ENCODE assay signal across 1 cellular context in the genomic region with DNA sequence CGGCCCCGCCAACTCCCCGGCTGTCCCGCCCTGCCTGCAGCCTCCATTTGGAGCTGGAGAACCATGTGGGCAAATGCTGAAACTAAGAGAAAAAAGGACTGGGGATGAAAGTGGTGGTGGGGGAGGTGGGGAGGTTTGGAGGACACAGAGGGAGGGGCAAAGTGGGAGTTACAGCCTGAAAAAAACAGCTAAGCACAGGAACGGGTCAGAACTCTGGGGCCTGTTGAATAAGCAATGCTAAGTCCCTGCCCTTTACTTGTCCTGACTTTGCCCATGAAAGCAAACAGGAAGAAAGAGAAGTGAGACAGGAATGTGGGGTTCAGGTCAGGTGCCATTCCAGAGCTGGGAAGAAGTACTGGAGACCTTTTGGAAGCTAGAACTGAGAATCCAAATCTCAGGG.
TF ChIP-seq lines count a peak whose summit lies in the region.

No MANE protein-coding gene starts in this region.

TF ChIP-seq in H1, 55 proteins besides CTCF, POLR2A, EP300 and RAD21 (continued from another document):
- 0 out of 2 replicates have a peak, but pooled peaks have one; percentile 9 for TF ChIP-seq SP1 (IDR thresholded peaks at IDR 0.05; ENCODE audit: low read depth, low read length)
- no peak for TF ChIP-seq JUN (IDR thresholded peaks at IDR 0.05; ENCODE audit: low read depth, low read length)
- no peak for TF ChIP-seq NRF1 (IDR thresholded peaks at IDR 0.05; ENCODE audit: low read depth, low read length)
- TF ChIP-seq TCF12 (IDR thresholded peaks at IDR 0.05; ENCODE audit: low read depth, low read length), result peak; percentile 58; the same call in 1 of the 2 replicates
- no peak for TF ChIP-seq RFX5 (IDR thresholded peaks at IDR 0.05; ENCODE audit: borderline replicate concordance, low read depth, low read length)
- TF ChIP-seq BACH1 (IDR thresholded peaks at IDR 0.05; ENCODE audit: low read length), result no peak
- peak; percentile 79 for TF ChIP-seq TEAD4 (IDR thresholded peaks at IDR 0.05; ENCODE audit: low read depth, low read length)
- TF ChIP-seq SUZ12 (IDR thresholded peaks at IDR 0.05; ENCODE audit: low read length), result peak; percentile 78
TF ChIP-seq in H1: peak in this region for 5.
